ENCODE assay signal across 1 cellular context in the genomic region with DNA sequence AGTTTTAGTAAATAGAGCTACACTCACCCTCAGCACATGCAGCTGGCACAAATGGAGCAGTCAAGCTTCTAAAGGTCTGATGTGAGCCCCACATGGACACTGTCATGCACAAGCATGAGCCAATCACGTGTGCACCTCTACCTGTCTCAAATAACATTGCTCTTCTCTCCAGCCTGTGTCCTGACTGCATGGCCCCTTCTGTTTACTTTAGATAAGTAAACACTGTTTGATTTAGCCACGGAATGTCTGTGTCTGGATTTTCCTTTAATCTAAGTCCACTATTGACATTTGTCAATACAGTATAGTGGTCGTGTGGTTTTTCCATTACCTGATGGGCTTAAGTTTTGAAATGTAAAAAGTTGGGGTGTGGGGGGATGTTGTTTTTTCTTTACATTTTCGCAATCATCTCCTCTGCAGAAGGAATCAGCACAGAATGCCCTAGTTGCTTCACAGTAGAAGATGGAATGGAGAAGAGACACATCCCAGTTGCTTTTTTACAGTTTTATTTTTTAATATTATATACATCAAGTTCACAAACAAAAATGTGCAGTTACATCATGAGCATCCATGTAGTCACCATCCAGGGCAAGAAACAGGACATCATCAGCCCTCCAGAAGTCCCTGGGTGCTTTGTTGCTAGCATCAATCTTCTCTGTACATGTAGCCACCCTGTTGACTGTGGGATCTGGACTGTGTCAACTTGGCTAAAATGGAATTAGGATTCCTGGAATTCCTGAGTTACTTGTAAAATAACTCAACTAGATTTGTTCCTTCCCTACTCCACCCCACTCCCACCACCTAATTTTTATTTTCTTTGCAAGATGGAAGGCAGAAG.
TF ChIP-seq lines count a peak whose summit lies in the region.

No MANE protein-coding gene starts in this region.

TF ChIP-seq in HepG2, 621 proteins besides CTCF, POLR2A, EP300 and RAD21 (continued from another document and continues in another):
- TF ChIP-seq, protein P1, sequence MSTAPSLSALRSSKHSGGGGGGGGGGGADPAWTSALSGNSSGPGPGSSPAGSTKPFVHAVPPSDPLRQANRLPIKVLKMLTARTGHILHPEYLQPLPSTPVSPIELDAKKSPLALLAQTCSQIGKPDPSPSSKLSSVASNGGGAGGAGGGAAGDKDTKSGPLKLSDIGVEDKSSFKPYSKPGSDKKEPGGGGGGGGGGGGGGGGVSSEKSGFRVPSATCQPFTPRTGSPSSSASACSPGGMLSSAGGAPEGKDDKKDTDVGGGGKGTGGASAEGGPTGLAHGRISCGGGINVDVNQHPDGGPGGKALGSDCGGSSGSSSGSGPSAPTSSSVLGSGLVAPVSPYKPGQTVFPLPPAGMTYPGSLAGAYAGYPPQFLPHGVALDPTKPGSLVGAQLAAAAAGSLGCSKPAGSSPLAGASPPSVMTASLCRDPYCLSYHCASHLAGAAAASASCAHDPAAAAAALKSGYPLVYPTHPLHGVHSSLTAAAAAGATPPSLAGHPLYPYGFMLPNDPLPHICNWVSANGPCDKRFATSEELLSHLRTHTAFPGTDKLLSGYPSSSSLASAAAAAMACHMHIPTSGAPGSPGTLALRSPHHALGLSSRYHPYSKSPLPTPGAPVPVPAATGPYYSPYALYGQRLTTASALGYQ (CRISPR knock-in tag; IDR thresholded peaks at IDR 0.05), result peak; percentile 99
- TF ChIP-seq YEATS4 (CRISPR knock-in tag; IDR thresholded peaks at IDR 0.05; ENCODE audit: borderline replicate concordance) (peak; percentile 74; the same call in 1 of the 2 replicates), PAWR (CRISPR knock-in tag; IDR thresholded peaks at IDR 0.05; ENCODE audit: borderline replicate concordance) (no peak), ZNF7 (CRISPR knock-in tag; IDR thresholded peaks at IDR 0.05) (no peak), MED1 (CRISPR knock-in tag; IDR thresholded peaks at IDR 0.05) (peak; percentile 93), MYC (CRISPR knock-in tag; IDR thresholded peaks at IDR 0.05; ENCODE audit: borderline replicate concordance) (peak; percentile 73; the same call in 1 of the 2 replicates), MXI1 (IDR thresholded peaks at IDR 0.05; ENCODE audit: borderline replicate concordance, low read depth, low read length) (peak; percentile 85; the same call in 2 of the 3 replicates), GABPB1 (CRISPR knock-in tag; IDR thresholded peaks at IDR 0.05) (peak; percentile 37; the same call in 1 of the 2 replicates), GFI1 (CRISPR knock-in tag; IDR thresholded peaks at IDR 0.05; ENCODE audit: borderline replicate concordance) (peak; percentile 99), TGIF2 (CRISPR knock-in tag; IDR thresholded peaks at IDR 0.05) (peak; percentile 97), REPIN1 (CRISPR knock-in tag; IDR thresholded peaks at IDR 0.05; ENCODE audit: borderline replicate concordance, low read depth) (peak; percentile 76), KMT2A (CRISPR knock-in tag; IDR thresholded peaks at IDR 0.05) (no peak), CREB1 (IDR thresholded peaks at IDR 0.05) (peak; percentile 46; the same call in 1 of the 2 replicates), CREB1 (CRISPR knock-in tag; IDR thresholded peaks at IDR 0.05) (peak; percentile 82), MIER3 (CRISPR knock-in tag; IDR thresholded peaks at IDR 0.05; ENCODE audit: borderline replicate concordance) (peak; percentile 93), MEIS2 (CRISPR knock-in tag; IDR thresholded peaks at IDR 0.05) (peak; percentile 92), AHR (CRISPR knock-in tag; IDR thresholded peaks at IDR 0.05) (no peak), ZNF878 (CRISPR knock-in tag; IDR thresholded peaks at IDR 0.05) (peak; percentile 91; the same call in 1 of the 2 replicates), ZNF3 (CRISPR knock-in tag; IDR thresholded peaks at IDR 0.05) (peak; percentile 29; the same call in 1 of the 2 replicates), ZNF816 (CRISPR knock-in tag; IDR thresholded peaks at IDR 0.05; ENCODE audit: borderline replicate concordance) (no peak), ZNF292 (CRISPR knock-in tag; IDR thresholded peaks at IDR 0.05; ENCODE audit: borderline replicate concordance, low read depth) (peak; percentile 88; the same call in 1 of the 2 replicates), SRSF4 (IDR thresholded peaks at IDR 0.05; ENCODE audit: low read depth, low read length, poor library complexity, severe bottlenecking) (no peak), ZNF567 (CRISPR knock-in tag; IDR thresholded peaks at IDR 0.05; ENCODE audit: borderline replicate concordance) (no peak), YY1 (IDR thresholded peaks at IDR 0.05; ENCODE audit: insufficient read depth, insufficient replicate concordance, low read depth, low read length) (no peak), KLF16 (CRISPR knock-in tag; IDR thresholded peaks at IDR 0.05) (peak in 1 of 2 experiments; percentile 92; a peak in 2 of 4 replicates), KDM5B (CRISPR knock-in tag; IDR thresholded peaks at IDR 0.05; ENCODE audit: borderline replicate concordance) (no peak), JDP2 (CRISPR knock-in tag; IDR thresholded peaks at IDR 0.05; ENCODE audit: borderline replicate concordance) (no peak; the same call in 1 of the 2 replicates), SMAD3 (CRISPR knock-in tag; IDR thresholded peaks at IDR 0.05) (peak; percentile 92), MEF2D (CRISPR knock-in tag; IDR thresholded peaks at IDR 0.05) (peak; percentile 95), ZNF652 (CRISPR knock-in tag; IDR thresholded peaks at IDR 0.05; ENCODE audit: borderline replicate concordance, low read depth) (peak; percentile 45; the same call in 1 of the 2 replicates), TRIM24 (CRISPR knock-in tag; IDR thresholded peaks at IDR 0.05) (peak; percentile 40; the same call in 1 of the 2 replicates), ZNF256 (CRISPR knock-in tag; conservative IDR thresholded peaks at IDR 0.05) (no peak), SMAD1 (CRISPR knock-in tag; IDR thresholded peaks at IDR 0.05; ENCODE audit: borderline replicate concordance, low read depth) (no peak), ARNT2 (CRISPR knock-in tag; IDR thresholded peaks at IDR 0.05; ENCODE audit: low read depth) (peak; percentile 43; the same call in 1 of the 2 replicates), ZBTB7B (CRISPR knock-in tag; IDR thresholded peaks at IDR 0.05) (peak; percentile 95), ZNF354B (CRISPR knock-in tag; IDR thresholded peaks at IDR 0.05) (no peak), NKX3-1 (CRISPR knock-in tag; IDR thresholded peaks at IDR 0.05) (peak; percentile 76; the same call in 1 of the 2 replicates), ARID2 (CRISPR knock-in tag; IDR thresholded peaks at IDR 0.05; ENCODE audit: borderline replicate concordance) (peak; percentile 62; the same call in 1 of the 2 replicates), HNF4G (IDR thresholded peaks at IDR 0.05; ENCODE audit: borderline replicate concordance, low read depth, low read length) (peak; percentile 30; the same call in 1 of the 2 replicates), HNF4G (CRISPR knock-in tag; IDR thresholded peaks at IDR 0.05; ENCODE audit: borderline replicate concordance, low read depth) (no peak; the same call in 1 of the 2 replicates), FOXA3 (CRISPR knock-in tag; IDR thresholded peaks at IDR 0.05) (peak; percentile 100), CBX2 (IDR thresholded peaks at IDR 0.05; ENCODE audit: low read depth, low read length) (no peak), CBX2 (CRISPR knock-in tag; IDR thresholded peaks at IDR 0.05; ENCODE audit: low read depth) (peak; percentile 43; the same call in 1 of the 2 replicates)
- TF ChIP-seq, protein P2, sequence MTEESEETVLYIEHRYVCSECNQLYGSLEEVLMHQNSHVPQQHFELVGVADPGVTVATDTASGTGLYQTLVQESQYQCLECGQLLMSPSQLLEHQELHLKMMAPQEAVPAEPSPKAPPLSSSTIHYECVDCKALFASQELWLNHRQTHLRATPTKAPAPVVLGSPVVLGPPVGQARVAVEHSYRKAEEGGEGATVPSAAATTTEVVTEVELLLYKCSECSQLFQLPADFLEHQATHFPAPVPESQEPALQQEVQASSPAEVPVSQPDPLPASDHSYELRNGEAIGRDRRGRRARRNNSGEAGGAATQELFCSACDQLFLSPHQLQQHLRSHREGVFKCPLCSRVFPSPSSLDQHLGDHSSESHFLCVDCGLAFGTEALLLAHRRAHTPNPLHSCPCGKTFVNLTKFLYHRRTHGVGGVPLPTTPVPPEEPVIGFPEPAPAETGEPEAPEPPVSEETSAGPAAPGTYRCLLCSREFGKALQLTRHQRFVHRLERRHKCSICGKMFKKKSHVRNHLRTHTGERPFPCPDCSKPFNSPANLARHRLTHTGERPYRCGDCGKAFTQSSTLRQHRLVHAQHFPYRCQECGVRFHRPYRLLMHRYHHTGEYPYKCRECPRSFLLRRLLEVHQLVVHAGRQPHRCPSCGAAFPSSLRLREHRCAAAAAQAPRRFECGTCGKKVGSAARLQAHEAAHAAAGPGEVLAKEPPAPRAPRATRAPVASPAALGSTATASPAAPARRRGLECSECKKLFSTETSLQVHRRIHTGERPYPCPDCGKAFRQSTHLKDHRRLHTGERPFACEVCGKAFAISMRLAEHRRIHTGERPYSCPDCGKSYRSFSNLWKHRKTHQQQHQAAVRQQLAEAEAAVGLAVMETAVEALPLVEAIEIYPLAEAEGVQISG (CRISPR knock-in tag; IDR thresholded peaks at IDR 0.05), result peak; percentile 74
- TF ChIP-seq, protein P3, sequence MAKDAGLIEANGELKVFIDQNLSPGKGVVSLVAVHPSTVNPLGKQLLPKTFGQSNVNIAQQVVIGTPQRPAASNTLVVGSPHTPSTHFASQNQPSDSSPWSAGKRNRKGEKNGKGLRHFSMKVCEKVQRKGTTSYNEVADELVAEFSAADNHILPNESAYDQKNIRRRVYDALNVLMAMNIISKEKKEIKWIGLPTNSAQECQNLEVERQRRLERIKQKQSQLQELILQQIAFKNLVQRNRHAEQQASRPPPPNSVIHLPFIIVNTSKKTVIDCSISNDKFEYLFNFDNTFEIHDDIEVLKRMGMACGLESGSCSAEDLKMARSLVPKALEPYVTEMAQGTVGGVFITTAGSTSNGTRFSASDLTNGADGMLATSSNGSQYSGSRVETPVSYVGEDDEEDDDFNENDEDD (CRISPR knock-in tag; IDR thresholded peaks at IDR 0.05; ENCODE audit: borderline replicate concordance), result peak; percentile 59; the same call in 1 of the 2 replicates
- TF ChIP-seq, protein P4, sequence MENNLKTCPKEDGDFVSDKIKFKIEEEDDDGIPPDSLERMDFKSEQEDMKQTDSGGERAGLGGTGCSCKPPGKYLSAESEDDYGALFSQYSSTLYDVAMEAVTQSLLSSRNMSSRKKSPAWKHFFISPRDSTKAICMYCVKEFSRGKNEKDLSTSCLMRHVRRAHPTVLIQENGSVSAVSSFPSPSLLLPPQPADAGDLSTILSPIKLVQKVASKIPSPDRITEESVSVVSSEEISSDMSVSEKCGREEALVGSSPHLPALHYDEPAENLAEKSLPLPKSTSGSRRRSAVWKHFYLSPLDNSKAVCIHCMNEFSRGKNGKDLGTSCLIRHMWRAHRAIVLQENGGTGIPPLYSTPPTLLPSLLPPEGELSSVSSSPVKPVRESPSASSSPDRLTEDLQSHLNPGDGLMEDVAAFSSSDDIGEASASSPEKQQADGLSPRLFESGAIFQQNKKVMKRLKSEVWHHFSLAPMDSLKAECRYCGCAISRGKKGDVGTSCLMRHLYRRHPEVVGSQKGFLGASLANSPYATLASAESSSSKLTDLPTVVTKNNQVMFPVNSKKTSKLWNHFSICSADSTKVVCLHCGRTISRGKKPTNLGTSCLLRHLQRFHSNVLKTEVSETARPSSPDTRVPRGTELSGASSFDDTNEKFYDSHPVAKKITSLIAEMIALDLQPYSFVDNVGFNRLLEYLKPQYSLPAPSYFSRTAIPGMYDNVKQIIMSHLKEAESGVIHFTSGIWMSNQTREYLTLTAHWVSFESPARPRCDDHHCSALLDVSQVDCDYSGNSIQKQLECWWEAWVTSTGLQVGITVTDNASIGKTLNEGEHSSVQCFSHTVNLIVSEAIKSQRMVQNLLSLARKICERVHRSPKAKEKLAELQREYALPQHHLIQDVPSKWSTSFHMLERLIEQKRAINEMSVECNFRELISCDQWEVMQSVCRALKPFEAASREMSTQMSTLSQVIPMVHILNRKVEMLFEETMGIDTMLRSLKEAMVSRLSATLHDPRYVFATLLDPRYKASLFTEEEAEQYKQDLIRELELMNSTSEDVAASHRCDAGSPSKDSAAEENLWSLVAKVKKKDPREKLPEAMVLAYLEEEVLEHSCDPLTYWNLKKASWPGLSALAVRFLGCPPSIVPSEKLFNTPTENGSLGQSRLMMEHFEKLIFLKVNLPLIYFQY (CRISPR knock-in tag; IDR thresholded peaks at IDR 0.05; ENCODE audit: borderline replicate concordance), result peak; percentile 24; the same call in 1 of the 2 replicates
- TF ChIP-seq, protein P5, sequence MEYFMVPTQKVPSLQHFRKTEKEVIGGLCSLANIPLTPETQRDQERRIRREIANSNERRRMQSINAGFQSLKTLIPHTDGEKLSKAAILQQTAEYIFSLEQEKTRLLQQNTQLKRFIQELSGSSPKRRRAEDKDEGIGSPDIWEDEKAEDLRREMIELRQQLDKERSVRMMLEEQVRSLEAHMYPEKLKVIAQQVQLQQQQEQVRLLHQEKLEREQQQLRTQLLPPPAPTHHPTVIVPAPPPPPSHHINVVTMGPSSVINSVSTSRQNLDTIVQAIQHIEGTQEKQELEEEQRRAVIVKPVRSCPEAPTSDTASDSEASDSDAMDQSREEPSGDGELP (IDR thresholded peaks at IDR 0.05; ENCODE audit: borderline replicate concordance, low read depth), result peak; percentile 80; the same call in 1 of the 2 replicates
- TF ChIP-seq, protein P6, sequence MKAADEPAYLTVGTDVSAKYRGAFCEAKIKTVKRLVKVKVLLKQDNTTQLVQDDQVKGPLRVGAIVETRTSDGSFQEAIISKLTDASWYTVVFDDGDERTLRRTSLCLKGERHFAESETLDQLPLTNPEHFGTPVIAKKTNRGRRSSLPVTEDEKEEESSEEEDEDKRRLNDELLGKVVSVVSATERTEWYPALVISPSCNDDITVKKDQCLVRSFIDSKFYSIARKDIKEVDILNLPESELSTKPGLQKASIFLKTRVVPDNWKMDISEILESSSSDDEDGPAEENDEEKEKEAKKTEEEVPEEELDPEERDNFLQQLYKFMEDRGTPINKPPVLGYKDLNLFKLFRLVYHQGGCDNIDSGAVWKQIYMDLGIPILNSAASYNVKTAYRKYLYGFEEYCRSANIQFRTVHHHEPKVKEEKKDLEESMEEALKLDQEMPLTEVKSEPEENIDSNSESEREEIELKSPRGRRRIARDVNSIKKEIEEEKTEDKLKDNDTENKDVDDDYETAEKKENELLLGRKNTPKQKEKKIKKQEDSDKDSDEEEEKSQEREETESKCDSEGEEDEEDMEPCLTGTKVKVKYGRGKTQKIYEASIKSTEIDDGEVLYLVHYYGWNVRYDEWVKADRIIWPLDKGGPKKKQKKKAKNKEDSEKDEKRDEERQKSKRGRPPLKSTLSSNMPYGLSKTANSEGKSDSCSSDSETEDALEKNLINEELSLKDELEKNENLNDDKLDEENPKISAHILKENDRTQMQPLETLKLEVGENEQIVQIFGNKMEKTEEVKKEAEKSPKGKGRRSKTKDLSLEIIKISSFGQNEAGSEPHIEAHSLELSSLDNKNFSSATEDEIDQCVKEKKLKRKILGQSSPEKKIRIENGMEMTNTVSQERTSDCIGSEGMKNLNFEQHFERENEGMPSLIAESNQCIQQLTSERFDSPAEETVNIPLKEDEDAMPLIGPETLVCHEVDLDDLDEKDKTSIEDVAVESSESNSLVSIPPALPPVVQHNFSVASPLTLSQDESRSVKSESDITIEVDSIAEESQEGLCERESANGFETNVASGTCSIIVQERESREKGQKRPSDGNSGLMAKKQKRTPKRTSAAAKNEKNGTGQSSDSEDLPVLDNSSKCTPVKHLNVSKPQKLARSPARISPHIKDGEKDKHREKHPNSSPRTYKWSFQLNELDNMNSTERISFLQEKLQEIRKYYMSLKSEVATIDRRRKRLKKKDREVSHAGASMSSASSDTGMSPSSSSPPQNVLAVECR (CRISPR knock-in tag; IDR thresholded peaks at IDR 0.05; ENCODE audit: borderline replicate concordance), result peak; percentile 81; the same call in 1 of the 2 replicates
